19 cellular contexts compared by ENCODE assay signal in the genomic region with DNA sequence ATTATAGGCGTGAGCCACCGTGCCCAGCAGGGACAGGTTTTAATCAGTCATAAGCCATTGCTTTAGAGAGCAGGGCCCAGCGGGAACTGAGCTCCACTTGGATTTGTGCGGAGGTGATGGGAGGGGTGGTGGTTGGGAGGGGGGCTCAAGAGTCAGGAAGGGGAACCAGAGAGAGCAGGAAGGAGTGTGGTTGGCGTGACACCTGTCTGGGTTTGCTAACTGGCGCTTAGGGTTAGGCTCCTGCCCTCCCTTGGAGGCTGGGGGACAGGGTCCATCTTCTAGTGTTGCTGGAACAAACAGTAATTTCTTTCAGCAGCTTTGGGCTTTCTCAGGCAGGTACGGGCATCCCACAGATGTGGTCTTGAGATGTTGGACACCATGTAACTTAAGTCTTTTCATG. TPM values are rescaled to one million over a fixed set of nuclear protein-coding genes. Genes with fewer than 3 reads are reported as not detected.
DNase-seq lines count a peak whose midpoint lies in the region; ATAC-seq, FAIRE-seq and TF ChIP-seq lines count a peak whose summit lies in the region.
"Had no signal": no experiment of that assay in that cellular context is flagged by ENCODE, and none has a peak within 500 bp of the region (broad histone marks: within the 10 kb centered on the region; RNA-seq: fewer than 3 reads in every experiment).

No MANE protein-coding gene starts in this region.

- DNase-seq in GM12891 (ENCODE audit: insufficient read length, low spot score) (no peak), UCSD-AML1 (lab: John Stamatoyannopoulos, UW; ENCODE audit: unreplicated experiment) (peak; percentile 41), nephron progenitor cell (no peak), right lobe of liver (no peak), AML-193 (lab: John Stamatoyannopoulos, UW) (no peak)
- DNase-seq: CD4-positive, alpha-beta T cell; KG1; NCI-H1105; NCI-H1694; NCI-H226; NCI-H526 treated with DMSO at 0.1 percent for 48 hours; T-cell had no signal

- no peak overlapping the region for H3K4me3 Mint-ChIP-seq in nephron progenitor cell
- H3K4me3 Mint-ChIP-seq: CD4-positive, alpha-beta T cell; T-cell had no signal

- H3K36me3 Mint-ChIP-seq in nephron progenitor cell (ENCODE audit: low read depth), result peaks cover 4% of the 10 kb centered on the region

- peak overlapping the region; percentile 66 for H3K27ac Mint-ChIP-seq in nephron progenitor cell
- H3K27ac Mint-ChIP-seq: CD4-positive, alpha-beta T cell had no signal

- TF ChIP-seq CTCF in nephron progenitor cell (IDR thresholded peaks at IDR 0.05) (no peak), right lobe of liver (IDR thresholded peaks at IDR 0.05) (no peak)

- H3K27me3 ChIP-seq in BLaER1 (no peaks in the 10 kb centered on the region), right lobe of liver (no peaks in the 10 kb centered on the region)

- TF ChIP-seq POLR2A in GM12891 (IDR thresholded peaks at IDR 0.05; ENCODE audit: low read depth, low read length) (no peak), right lobe of liver (IDR thresholded peaks at IDR 0.05) (no peak)

- peaks cover 28% of the 10 kb centered on the region for H4K20me1 ChIP-seq in BLaER1

- peak; percentile 23 for FAIRE-seq in GM12891 (lab: Jason Lieb, UNC)

- no peak for ATAC-seq in right lobe of liver
- ATAC-seq in HG03045 (IDR thresholded peaks at IDR 0.05; ENCODE audit: unreplicated experiment), result no peak
- ATAC-seq in HG03457 (IDR thresholded peaks at IDR 0.05; ENCODE audit: unreplicated experiment), result no peak
- ATAC-seq: Panc1, Right ventricle myocardium inferior, T-cell had no signal

- H3K4me1 ChIP-seq in BLaER1 (peaks cover 68% of the 10 kb centered on the region), right lobe of liver (peaks cover 0 to 23% (median 8%) of the 10 kb centered on the region in 4 donors)

- intact Hi-C loops in right lobe of liver (cut with DNase I), result loop anchor here in 1 of 2 donors (10.0 kb wide), 1 partner anchor 56 kb away; no protein-coding TSS in a partner anchor

- H3K9me3 ChIP-seq in BLaER1 (no peaks in the 10 kb centered on the region), right lobe of liver (no peaks in the 10 kb centered on the region)
- H3K9me3 ChIP-seq: HAP-1 had no signal

- H3K27me3 Mint-ChIP-seq in nephron progenitor cell (ENCODE audit: low read depth, poor library complexity), result peaks cover 8% of the 10 kb centered on the region

- no peaks in the 10 kb centered on the region for H3K9me3 Mint-ChIP-seq in nephron progenitor cell
- H3K9me3 Mint-ChIP-seq: CD4-positive, alpha-beta T cell; T-cell had no signal

- no peak overlapping the region for H3K4me3 ChIP-seq in BLaER1
- H3K4me3 ChIP-seq in right lobe of liver, result no peak overlapping the region
- H3K4me3 ChIP-seq: HAP-1, SK-N-MC had no signal

- peaks cover 37% of the 10 kb centered on the region for H3K4me1 Mint-ChIP-seq in nephron progenitor cell

- H3K9ac ChIP-seq in BLaER1, result no peak overlapping the region

- 59% methylated on average over 6 of the region's 7 CpGs for WGBS in right lobe of liver (ENCODE audit: insufficient coverage, low coverage, low lambda C conversion rate, missing lambda C conversion rate)

- peak overlapping the region; percentile 91 for H3K4me2 ChIP-seq in BLaER1

- H3K27ac ChIP-seq in BLaER1, result no peak overlapping the region
- H3K27ac ChIP-seq in right lobe of liver, result no peak overlapping the region
- H3K27ac ChIP-seq: SK-N-MC had no signal

- H3K36me3 ChIP-seq in BLaER1, result peaks cover 27% of the 10 kb centered on the region; the same call in 1 of the 2 replicates
- peaks cover 0 to 5% (median 0%) of the 10 kb centered on the region in 4 donors for H3K36me3 ChIP-seq in right lobe of liver
- H3K36me3 ChIP-seq: HAP-1 had no signal

TF ChIP-seq in GM12891, 5 proteins besides CTCF, POLR2A, EP300 and RAD21:
- TF ChIP-seq POU2F2 (IDR thresholded peaks at IDR 0.05; ENCODE audit: low read depth, low read length) (no peak), PAX5 (IDR thresholded peaks at IDR 0.05; ENCODE audit: insufficient read depth, low read length, severe bottlenecking) (no peak), POLR2AphosphoS5 (IDR thresholded peaks at IDR 0.05; ENCODE audit: low read depth, low read length) (no peak), SPI1 (IDR thresholded peaks at IDR 0.05; ENCODE audit: low read depth, low read length) (no peak), TAF1 (IDR thresholded peaks at IDR 0.05; ENCODE audit: low read depth, low read length) (no peak)

RNA-seq across cellular contexts. Expression of gene ALDH2, which starts 7.5 kb away (rescaled TPM):
- polyA plus RNA-seq in GM12891 (2012; ENCODE audit: low read depth, missing spikeins), result 10.5 TPM
- 1,000 to 10,000 TPM in 2 of 6 experiments, 100 to 1,000 TPM in 4; 287 to 1,060 (median 749) TPM for total RNA-seq in right lobe of liver
